In genomic region chr9:137984520-137985257, GRCh38 we compare ENCODE assay signal across 15 cellular contexts.
DNase-seq lines count a peak whose midpoint lies in the region; ATAC-seq and TF ChIP-seq lines count a peak whose summit lies in the region.
"Had no signal": no experiment of that assay in that cellular context is flagged by ENCODE, and none has a peak within 500 bp of the region (broad histone marks: within the 10 kb centered on the region; RNA-seq: fewer than 3 reads in every experiment).

No MANE protein-coding gene starts in this region.

- no peak overlapping the region for H3K4me3 Mint-ChIP-seq in chondrocyte (ENCODE audit: unreplicated experiment)
- no peak overlapping the region for H3K4me3 Mint-ChIP-seq in activated CD4-positive, alpha-beta T cell treated with anti-CD3 and anti-CD28 coated beads, Interleukin-2, amount 10 ng/mL, durations not matched to agents 24 days and 14 days
- H3K4me3 Mint-ChIP-seq: CD14-positive monocyte; CD8-positive, alpha-beta T cell had no signal

- DNase-seq in cardiac septum (ENCODE audit: low spot score) (peak; percentile 33), left ventricle myocardium inferior (no peak), chondrocyte (ENCODE audit: low spot score) (peak; percentile 57), right lobe of liver (peak in 1 of 3 donors; percentile 75), NCI-H1930 (lab: John Stamatoyannopoulos, UW) (no peak)
- DNase-seq in activated CD4-positive, alpha-beta T cell treated with anti-CD3 and anti-CD28 coated beads, Interleukin-2, amount 10 ng/mL, durations not matched to agents 24 days and 14 days = no peak
- DNase-seq: CD8-positive, alpha-beta T cell; COR-L47; DMS153; GF-D8; IMR-90 had no signal

- H3K27ac Mint-ChIP-seq in chondrocyte (ENCODE audit: unreplicated experiment) = no peak overlapping the region
- H3K27ac Mint-ChIP-seq in activated CD4-positive, alpha-beta T cell treated with anti-CD3 and anti-CD28 coated beads, Interleukin-2, amount 10 ng/mL, durations not matched to agents 24 days and 14 days = no peak overlapping the region
- H3K27ac Mint-ChIP-seq: CD14-positive monocyte; CD8-positive, alpha-beta T cell had no signal

- no peaks in the 10 kb centered on the region for H3K36me3 ChIP-seq in left ventricle myocardium inferior
- no peaks in the 10 kb centered on the region for H3K36me3 ChIP-seq in right lobe of liver

- no peak for TF ChIP-seq POLR2A in right lobe of liver (IDR thresholded peaks at IDR 0.05)

- TF ChIP-seq CTCF in left ventricle myocardium inferior (IDR thresholded peaks at IDR 0.05; ENCODE audit: borderline replicate concordance) (no peak), chondrocyte (IDR thresholded peaks at IDR 0.05) (no peak), right lobe of liver (IDR thresholded peaks at IDR 0.05) (no peak)

- WGBS in right lobe of liver (ENCODE audit: insufficient coverage, low coverage, low lambda C conversion rate, missing lambda C conversion rate) = 28% methylated on average over 4 of the region's 7 CpGs

- H3K27me3 ChIP-seq in left ventricle myocardium inferior (ENCODE audit: low read depth) = peaks cover 68% of the 10 kb centered on the region
- no peaks in the 10 kb centered on the region for H3K27me3 ChIP-seq in right lobe of liver

- peaks cover 5% of the 10 kb centered on the region for H3K9me3 ChIP-seq in left ventricle myocardium inferior (replicated peaks)
- no peaks in the 10 kb centered on the region for H3K9me3 ChIP-seq in right lobe of liver
- H3K9me3 ChIP-seq: A549 had no signal

- H3K4me1 Mint-ChIP-seq in chondrocyte (ENCODE audit: low read depth) = peaks cover 6% of the 10 kb centered on the region
- no peaks in the 10 kb centered on the region for H3K4me1 Mint-ChIP-seq in activated CD4-positive, alpha-beta T cell treated with anti-CD3 and anti-CD28 coated beads, Interleukin-2, amount 10 ng/mL, durations not matched to agents 24 days and 14 days
- H3K4me1 Mint-ChIP-seq: CD14-positive monocyte had no signal

- H3K4me1 ChIP-seq in left ventricle myocardium inferior = no peaks in the 10 kb centered on the region
- no peaks in the 10 kb centered on the region for H3K4me1 ChIP-seq in right lobe of liver

- ATAC-seq in right lobe of liver (peak in 3 of 4 donors; percentile 34 to 88 (median 50)), HG03139 (IDR thresholded peaks at IDR 0.05; ENCODE audit: unreplicated experiment) (no peak)
- ATAC-seq: A549; CD8-positive, alpha-beta T cell; HCT116 had no signal

- H3K9me3 Mint-ChIP-seq in chondrocyte (ENCODE audit: low read depth) = peaks cover 14% of the 10 kb centered on the region
- no peaks in the 10 kb centered on the region for H3K9me3 Mint-ChIP-seq in activated CD4-positive, alpha-beta T cell treated with anti-CD3 and anti-CD28 coated beads, Interleukin-2, amount 10 ng/mL, durations not matched to agents 24 days and 14 days
- H3K9me3 Mint-ChIP-seq: CD8-positive, alpha-beta T cell had no signal

- intact Hi-C loops in cardiac septum (cut with DNase I) = no loop called here
- intact Hi-C loops in left ventricle myocardium inferior (cut with micrococcal nuclease) = no loop called here
- intact Hi-C loops in right lobe of liver (cut with DNase I) = no loop called here
- intact Hi-C loops in activated CD4-positive, alpha-beta T cell treated with anti-CD3 and anti-CD28 coated beads, Interleukin-2, amount 10 ng/mL, durations not matched to agents 24 days and 14 days (cut with micrococcal nuclease) = no loop called here

- peaks cover 12% of the 10 kb centered on the region for H3K36me3 Mint-ChIP-seq in chondrocyte (ENCODE audit: low read depth)
- no peaks in the 10 kb centered on the region for H3K36me3 Mint-ChIP-seq in activated CD4-positive, alpha-beta T cell treated with anti-CD3 and anti-CD28 coated beads, Interleukin-2, amount 10 ng/mL, durations not matched to agents 24 days and 14 days (ENCODE audit: low read depth)
- H3K36me3 Mint-ChIP-seq: CD14-positive monocyte; CD8-positive, alpha-beta T cell had no signal

- H3K4me3 ChIP-seq in left ventricle myocardium inferior = no peak overlapping the region
- H3K4me3 ChIP-seq in right lobe of liver = no peak overlapping the region
- H3K4me3 ChIP-seq: A549 had no signal

- H3K27me3 Mint-ChIP-seq in chondrocyte (ENCODE audit: low read depth) = no peaks in the 10 kb centered on the region
- peaks cover 2% of the 10 kb centered on the region for H3K27me3 Mint-ChIP-seq in activated CD4-positive, alpha-beta T cell treated with anti-CD3 and anti-CD28 coated beads, Interleukin-2, amount 10 ng/mL, durations not matched to agents 24 days and 14 days

- H3K27ac ChIP-seq in left ventricle myocardium inferior (replicated peaks) = no peak overlapping the region
- no peak overlapping the region for H3K27ac ChIP-seq in right lobe of liver
- H3K27ac ChIP-seq: A549 had no signal

Comparison
In these comparisons a context has a peak if more than half of its experiments do, and no peak if none do; other contexts are left out.
1. DNase-seq: peak in cardiac septum (single experiment) and chondrocyte (single experiment); none in left ventricle myocardium inferior (single experiment), NCI-H1930 (0 of 2) and activated CD4-positive, alpha-beta T cell treated with anti-CD3 and anti-CD28 coated beads, Interleukin-2, amount 10 ng/mL, durations not matched to agents 24 days and 14 days (single experiment).